Comparison of ENCODE assay signal across 29 cellular contexts in the genomic region with DNA sequence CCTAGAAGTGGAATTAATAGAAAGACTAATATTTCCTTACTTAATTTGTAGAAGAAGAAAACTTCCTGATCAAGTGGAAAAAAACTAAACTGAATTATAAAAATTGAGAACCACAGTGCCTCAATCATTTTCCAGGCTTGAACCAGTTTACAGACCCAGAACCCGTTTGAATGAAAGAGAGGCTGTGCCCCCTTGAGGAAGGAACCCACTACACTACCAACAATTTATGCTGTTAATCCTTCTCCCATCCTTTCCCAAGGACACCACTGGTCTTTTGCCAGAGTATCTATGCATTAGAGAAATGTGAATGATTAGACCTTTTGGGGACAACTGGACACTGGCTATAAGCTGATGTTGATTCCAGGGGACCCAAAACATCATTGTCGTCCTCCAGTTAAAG.
"Had no signal": no experiment of that assay in that cellular context is flagged by ENCODE, and none has a peak within 500 bp of the region (broad histone marks: within the 10 kb centered on the region; RNA-seq: fewer than 3 reads in every experiment).

No MANE protein-coding gene starts in this region.

- H3K27me3 ChIP-seq: ovary, right lobe of liver, sigmoid colon, stomach, thyroid gland, tibial nerve, upper lobe of left lung, vagina had no signal

- H3K9ac ChIP-seq: parathyroid adenoma had no signal

- H3K4me3 ChIP-seq: ovary, psoas muscle, right lobe of liver, sigmoid colon, stomach, thoracic aorta, thyroid gland, tibial nerve, upper lobe of left lung, vagina had no signal

- H3K4me3 Mint-ChIP-seq: natural killer cell treated with Interleukin-12 subunit alpha and Interleukin-12 subunit beta and Interleukin-15 and Interleukin-18, amount 100 ng/mL, for 72 hours; nephron progenitor cell; neural crest cell; stimulated activated effector memory CD8-positive, alpha-beta T cell treated with anti-CD3 and anti-CD28 coated beads, Interleukin-12 subunit alpha, Interleukin-12 subunit beta, amount 100 ng/mL, for 72 hours; stimulated activated naive B cell treated with anti-CD40 and anti-IgM and Interleukin-4, amounts not matched to agents 10 μg/mL and 1 μg/mL and 100 μg/mL, for 72 hours; stimulated activated naive CD8-positive, alpha-beta T cell treated with anti-CD3 and anti-CD28 coated beads, Interleukin-15, Interleukin-2, amounts not matched to agents 100 ng/mL and 50 ng/mL, for 24 hours had no signal

- H3K27ac Mint-ChIP-seq: natural killer cell treated with Interleukin-12 subunit alpha and Interleukin-12 subunit beta and Interleukin-15 and Interleukin-18, amount 100 ng/mL, for 72 hours; nephron progenitor cell; progenitor cell of endocrine pancreas; stimulated activated effector memory CD8-positive, alpha-beta T cell treated with anti-CD3 and anti-CD28 coated beads, Interleukin-12 subunit alpha, Interleukin-12 subunit beta, amount 100 ng/mL, for 72 hours; stimulated activated naive B cell treated with anti-CD40 and anti-IgM and Interleukin-4, amounts not matched to agents 10 μg/mL and 1 μg/mL and 100 μg/mL, for 72 hours; stimulated activated naive CD8-positive, alpha-beta T cell treated with anti-CD3 and anti-CD28 coated beads, Interleukin-15, Interleukin-2, amounts not matched to agents 100 ng/mL and 50 ng/mL, for 24 hours had no signal

- H3K9me3 ChIP-seq: ovary, psoas muscle, right lobe of liver, stomach, thoracic aorta, thyroid gland, tibial nerve, upper lobe of left lung, vagina had no signal

- H3K4me1 ChIP-seq: parathyroid adenoma, psoas muscle, right lobe of liver, sigmoid colon, stomach, thyroid gland, tibial nerve, upper lobe of left lung, vagina had no signal

- H3K36me3 Mint-ChIP-seq: natural killer cell treated with Interleukin-12 subunit alpha and Interleukin-12 subunit beta and Interleukin-15 and Interleukin-18, amount 100 ng/mL, for 72 hours; stimulated activated effector memory CD8-positive, alpha-beta T cell treated with anti-CD3 and anti-CD28 coated beads, Interleukin-12 subunit alpha, Interleukin-12 subunit beta, amount 100 ng/mL, for 72 hours; stimulated activated naive B cell treated with anti-CD40 and anti-IgM and Interleukin-4, amounts not matched to agents 10 μg/mL and 1 μg/mL and 100 μg/mL, for 72 hours had no signal

- H3K4me1 Mint-ChIP-seq: nephron progenitor cell; neural crest cell; stimulated activated effector memory CD8-positive, alpha-beta T cell treated with anti-CD3 and anti-CD28 coated beads, Interleukin-12 subunit alpha, Interleukin-12 subunit beta, amount 100 ng/mL, for 72 hours; stimulated activated naive B cell treated with anti-CD40 and anti-IgM and Interleukin-4, amounts not matched to agents 10 μg/mL and 1 μg/mL and 100 μg/mL, for 72 hours had no signal

- DNase-seq: nephron progenitor cell; occipital lobe; ovary; posterior cingulate gyrus; psoas muscle; right cardiac atrium; right lobe of liver; sigmoid colon; small intestine; stimulated activated CD4-positive, alpha-beta T cell treated with anti-CD3 and anti-CD28 coated beads, Interleukin-15, amount 100 ng/mL, for 24 hours; stimulated activated CD4-positive, alpha-beta T cell treated with anti-CD3 and anti-CD28 coated beads, Interleukin-2, amount 100 ng/mL, for 24 hours; stimulated activated CD4-positive, alpha-beta T cell treated with anti-CD3 and anti-CD28 coated beads, Interleukin-2, amount 100 ng/mL, for 48 hours; stimulated activated CD4-positive, alpha-beta T cell treated with anti-CD3 and anti-CD28 coated beads, Interleukin-4, amount 100 ng/mL, for 24 hours; stimulated activated naive B cell treated with anti-CD40 and anti-IgM and Interleukin-4, amounts not matched to agents 10 μg/mL and 1 μg/mL and 100 μg/mL, for 72 hours; stimulated activated naive CD4-positive, alpha-beta T cell treated with Interleukin-2 at 50 U/mL for 16 hours; stomach; thyroid gland; trophoblast cell; upper lobe of left lung had no signal

- ATAC-seq: natural killer cell treated with Interleukin-12 subunit alpha and Interleukin-12 subunit beta and Interleukin-15 and Interleukin-18, amount 100 ng/mL, for 72 hours; psoas muscle; right cardiac atrium; right lobe of liver; stimulated activated effector memory CD8-positive, alpha-beta T cell treated with anti-CD3 and anti-CD28 coated beads, Interleukin-12 subunit alpha, Interleukin-12 subunit beta, amount 100 ng/mL, for 72 hours; stimulated activated naive B cell treated with anti-CD40 and anti-IgM and Interleukin-4, amounts not matched to agents 10 μg/mL and 1 μg/mL and 100 μg/mL, for 72 hours had no signal

- H3K27ac ChIP-seq: ovary, parathyroid adenoma, psoas muscle, right lobe of liver, sigmoid colon, stomach, thoracic aorta, thyroid gland, tibial nerve, upper lobe of left lung, vagina had no signal

- FAIRE-seq: small intestine, urothelium cell line had no signal

- H3K9me3 Mint-ChIP-seq: nephron progenitor cell had no signal

- H3K79me2 ChIP-seq: parathyroid adenoma had no signal

- H2AFZ ChIP-seq: parathyroid adenoma had no signal

- H3K27me3 Mint-ChIP-seq: natural killer cell treated with Interleukin-12 subunit alpha and Interleukin-12 subunit beta and Interleukin-15 and Interleukin-18, amount 100 ng/mL, for 72 hours; progenitor cell of endocrine pancreas; stimulated activated naive B cell treated with anti-CD40 and anti-IgM and Interleukin-4, amounts not matched to agents 10 μg/mL and 1 μg/mL and 100 μg/mL, for 72 hours; stimulated activated naive CD8-positive, alpha-beta T cell treated with anti-CD3 and anti-CD28 coated beads, Interleukin-15, Interleukin-2, amounts not matched to agents 100 ng/mL and 50 ng/mL, for 24 hours had no signal

- H3K36me3 ChIP-seq: ovary, right lobe of liver, sigmoid colon, stomach, thoracic aorta, thyroid gland, tibial nerve, upper lobe of left lung, vagina had no signal
